15 cellular contexts compared by ENCODE assay signal in the genomic region with DNA sequence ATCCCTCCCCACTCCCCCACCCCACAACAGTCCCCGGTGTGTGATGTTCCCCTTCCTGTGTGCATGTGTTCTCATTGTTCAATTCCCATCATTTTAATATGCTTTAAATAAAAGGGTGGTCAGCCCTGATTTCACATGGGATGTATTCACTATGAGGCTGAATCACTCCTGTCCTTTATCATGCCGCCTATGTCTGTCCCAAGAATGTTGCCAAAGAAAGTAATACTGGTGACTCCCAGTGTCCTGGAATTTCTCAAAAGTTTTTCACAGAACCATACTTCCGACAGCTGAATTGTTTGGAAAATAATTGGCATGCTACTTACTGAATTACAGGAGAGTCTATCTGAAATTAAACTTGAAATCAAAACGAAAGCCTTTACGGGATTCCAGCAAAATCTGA.
"Had no signal": no experiment of that assay in that cellular context is flagged by ENCODE, and none has a peak within 500 bp of the region (broad histone marks: within the 10 kb centered on the region; RNA-seq: fewer than 3 reads in every experiment).

No MANE protein-coding gene starts in this region.

- H3K9me3 ChIP-seq: breast epithelium had no signal

- H3K27ac Mint-ChIP-seq: activated naive CD8-positive, alpha-beta T cell treated with anti-CD3 and anti-CD28 coated beads, Interleukin-2, amount 10 ng/mL, durations not matched to agents 7 days and 5 days; naive thymus-derived CD4-positive, alpha-beta T cell; type B pancreatic cell had no signal

- H3K4me1 ChIP-seq: breast epithelium had no signal

- ATAC-seq: esophagus mucosa; naive thymus-derived CD4-positive, alpha-beta T cell had no signal

- DNase-seq: activated CD4-positive, alpha-beta T cell treated with anti-CD3 and anti-CD28 coated beads, Interleukin-2, amount 50 U/mL, for 1 hour; activated CD4-positive, CD25-positive, alpha-beta regulatory T cell; activated naive CD4-positive, alpha-beta T cell; activated naive CD8-positive, alpha-beta T cell treated with anti-CD3 and anti-CD28 coated beads, Interleukin-2, amount 10 ng/mL, durations not matched to agents 7 days and 5 days; head of caudate nucleus; naive thymus-derived CD4-positive, alpha-beta T cell; retina; SIG-M5; stimulated activated CD4-positive, alpha-beta T cell treated with anti-CD3 and anti-CD28 coated beads, Interleukin-4, amount 100 ng/mL, for 24 hours; stimulated activated naive CD4-positive, alpha-beta T cell had no signal

- H3K36me3 Mint-ChIP-seq: activated naive CD8-positive, alpha-beta T cell treated with anti-CD3 and anti-CD28 coated beads, Interleukin-2, amount 10 ng/mL, durations not matched to agents 7 days and 5 days; naive thymus-derived CD4-positive, alpha-beta T cell; type B pancreatic cell had no signal

- H3K4me1 Mint-ChIP-seq: activated naive CD8-positive, alpha-beta T cell treated with anti-CD3 and anti-CD28 coated beads, Interleukin-2, amount 10 ng/mL, durations not matched to agents 7 days and 5 days; naive thymus-derived CD4-positive, alpha-beta T cell had no signal

- H3K4me3 ChIP-seq: breast epithelium, lung, skin epidermis had no signal

- H3K27me3 ChIP-seq: breast epithelium had no signal

- H3K9me3 Mint-ChIP-seq: type B pancreatic cell had no signal

- H3K27me3 Mint-ChIP-seq: activated naive CD8-positive, alpha-beta T cell treated with anti-CD3 and anti-CD28 coated beads, Interleukin-2, amount 10 ng/mL, durations not matched to agents 7 days and 5 days; naive thymus-derived CD4-positive, alpha-beta T cell; type B pancreatic cell had no signal

- H3K27ac ChIP-seq: breast epithelium, skin epidermis had no signal

- H3K4me3 Mint-ChIP-seq: activated naive CD8-positive, alpha-beta T cell treated with anti-CD3 and anti-CD28 coated beads, Interleukin-2, amount 10 ng/mL, durations not matched to agents 7 days and 5 days; naive thymus-derived CD4-positive, alpha-beta T cell; type B pancreatic cell had no signal

- H3K36me3 ChIP-seq: breast epithelium had no signal
